ENCODE assay signal across 26 cellular contexts in the genomic region with DNA sequence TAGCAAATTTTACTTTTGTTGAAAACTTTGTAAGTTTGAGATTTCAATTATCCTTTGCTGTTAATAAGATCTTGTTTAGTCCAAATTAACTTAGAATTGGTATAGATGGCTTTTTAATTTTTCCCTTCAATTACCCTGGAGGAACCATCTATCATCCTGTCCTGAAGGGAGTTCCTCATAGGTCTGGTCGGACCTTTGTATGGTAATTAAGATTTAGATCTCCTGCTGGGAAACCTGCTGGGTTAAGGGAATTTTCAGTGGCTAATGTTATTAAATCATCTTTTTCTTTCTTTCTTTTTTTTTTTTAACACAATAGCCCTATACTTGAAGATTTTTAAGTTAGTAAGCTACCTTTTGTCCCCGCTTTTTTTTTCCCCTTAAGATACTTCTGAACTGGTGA.
"Had no signal": no experiment of that assay in that cellular context is flagged by ENCODE, and none has a peak within 500 bp of the region (broad histone marks: within the 10 kb centered on the region; RNA-seq: fewer than 3 reads in every experiment).

No MANE protein-coding gene starts in this region.

- H3K27ac ChIP-seq: left ventricle myocardium inferior, pancreas, prostate gland, skin epidermis, stomach, testis, thyroid gland, transverse colon, upper lobe of right lung had no signal

- H3K9me3 ChIP-seq: left ventricle myocardium inferior, mucosa of descending colon, pancreas, prostate gland, testis, thyroid gland, transverse colon, upper lobe of right lung had no signal

- H3K27me3 ChIP-seq: pancreas, testis, thyroid gland, upper lobe of right lung had no signal

- H3K36me3 ChIP-seq: left ventricle myocardium inferior, pancreas, prostate gland, stomach, thyroid gland, transverse colon, upper lobe of right lung had no signal

- H3K4me3 ChIP-seq: left ventricle myocardium inferior, lung, mucosa of descending colon, pancreas, prostate gland, skin epidermis, stomach, testis, thyroid gland, transverse colon, upper lobe of right lung had no signal

- DNase-seq: hypothalamus; immature natural killer cell; islet precursor cell; left ventricle myocardium inferior; midbrain; mucosa of descending colon; naive thymus-derived CD4-positive, alpha-beta T cell; nucleus accumbens; pancreas; posterior cingulate gyrus; retina; right cardiac atrium; stimulated activated CD4-positive, alpha-beta T cell treated with anti-CD3 and anti-CD28 coated beads, Interleukin-12 subunit alpha, Interleukin-12 subunit beta, amount 100 ng/mL, for 4 hours; stimulated activated CD4-positive, alpha-beta T cell treated with anti-CD3 and anti-CD28 coated beads, Interleukin-15, amount 100 ng/mL, for 24 hours; stimulated activated CD4-positive, alpha-beta T cell treated with anti-CD3 and anti-CD28 coated beads, Interleukin-2, amount 100 ng/mL, for 24 hours; stimulated activated CD4-positive, alpha-beta T cell treated with anti-CD3 and anti-CD28 coated beads, Interleukin-4, amount 100 ng/mL, for 1 hour; stimulated activated naive B cell treated with anti-CD40 and anti-IgM and Interleukin-4, amounts not matched to agents 10 μg/mL and 1 μg/mL and 100 μg/mL, for 72 hours; stimulated activated naive CD8-positive, alpha-beta T cell treated with anti-CD3 and anti-CD28 coated beads, Interleukin-15, Interleukin-2, amounts not matched to agents 100 U/mL and 50 U/mL, for 24 hours; stomach; testis; thyroid gland; transverse colon; upper lobe of right lung had no signal

- H3K4me1 ChIP-seq: left ventricle myocardium inferior, prostate gland, testis, thyroid gland had no signal
